In genomic region chr3:197216914-197217313, GRCh38 we compare ENCODE assay signal across 28 cellular contexts.
DNase-seq lines count a peak whose midpoint lies in the region; ATAC-seq, FAIRE-seq and TF ChIP-seq lines count a peak whose summit lies in the region.
"Had no signal": no experiment of that assay in that cellular context is flagged by ENCODE, and none has a peak within 500 bp of the region (broad histone marks: within the 10 kb centered on the region; RNA-seq: fewer than 3 reads in every experiment).

No MANE protein-coding gene starts in this region.

- no peaks in the 10 kb centered on the region for H3K9me3 ChIP-seq in fibroblast of lung (ENCODE audit: control insufficient read depth, insufficient read depth, low read depth, low read length)
- H3K9me3 ChIP-seq in osteoblast (ENCODE audit: low read depth, low read length) = no peaks in the 10 kb centered on the region
- H3K9me3 ChIP-seq: neutrophil, thoracic aorta had no signal

- peak; percentile 15 for DNase-seq in GM03348 (ENCODE audit: low spot score)
- DNase-seq in RCC 7860 (ENCODE audit: low spot score) = no peak
- DNase-seq in fibroblast of lung (ENCODE audit: low read depth in 2 of 2) = peak; percentile 38 to 78
- peak; percentile 41 for DNase-seq in osteoblast (ENCODE audit: insufficient read length, low spot score, missing footprints)
- DNase-seq in DMS153 (lab: John Stamatoyannopoulos, UW) = no peak
- DNase-seq in retina = no peak
- DNase-seq in HT-29 (ENCODE audit: low spot score) = no peak
- DNase-seq: activated CD4-positive, alpha-beta memory T cell treated with anti-CD3 and anti-CD28 coated beads, Interleukin-2, amount 10 ng/mL, durations not matched to agents 7 days and 5 days; activated CD4-positive, CD25-positive, alpha-beta regulatory T cell; activated effector memory CD4-positive, alpha-beta T cell treated with anti-CD3 and anti-CD28 coated beads, Interleukin-2, amount 50 U/mL, for 16 hours; activated naive CD8-positive, alpha-beta T cell treated with anti-CD3 and anti-CD28 coated beads, Interleukin-2, amount 50 U/mL, for 24 hours; activated T-cell treated with anti-CD3 and anti-CD28 coated beads for 4 hours; CD4-positive, CD25-positive, alpha-beta regulatory T cell; foreskin melanocyte; GOT3; KBM-7; NCI-H146; NCI-H2171; NCI-H524 treated with DMSO at 0.1 percent for 48 hours; stimulated activated CD4-positive, alpha-beta T cell treated with anti-CD3 and anti-CD28 coated beads, Interleukin-4, amount 100 ng/mL, for 1 hour; stimulated activated naive CD4-positive, alpha-beta T cell; T1000 had no signal

- FAIRE-seq in RCC 7860 (lab: Jason Lieb, UNC) = peak; percentile 2
- FAIRE-seq: endometrium had no signal

- peaks cover 7% of the 10 kb centered on the region for H3K4me1 ChIP-seq in fibroblast of lung (ENCODE audit: control insufficient read depth, extremely low read depth, insufficient read depth, low read length)
- H3K4me1 ChIP-seq in osteoblast (ENCODE audit: insufficient read depth, low read length) = peaks cover 33% of the 10 kb centered on the region

- TF ChIP-seq CTCF in fibroblast of lung (conservative IDR thresholded peaks at IDR 0.05 in 1 of 2, IDR thresholded peaks at IDR 0.05 in 1 of 2; ENCODE audit: low read depth in 1 of 2, low read length in 2 of 2) (no peak), osteoblast (IDR thresholded peaks at IDR 0.05; ENCODE audit: extremely low read depth, low read depth, low read length) (no peak)

- no peak overlapping the region for H3K9ac ChIP-seq in fibroblast of lung (ENCODE audit: insufficient read depth, low read length)

- H2AFZ ChIP-seq in fibroblast of lung (ENCODE audit: low read length) (no peak overlapping the region), osteoblast (ENCODE audit: low read length) (no peak overlapping the region)
- H2AFZ ChIP-seq: hepatocyte had no signal

- ATAC-seq in HG03196 (IDR thresholded peaks at IDR 0.05; ENCODE audit: unreplicated experiment) = no peak
- ATAC-seq: activated naive CD8-positive, alpha-beta T cell treated with anti-CD3 and anti-CD28 coated beads, Interleukin-2, amount 50 U/mL, for 24 hours had no signal

- no peak overlapping the region for H3K4me2 ChIP-seq in fibroblast of lung (ENCODE audit: extremely low read depth, insufficient read depth, low read length)
- H3K4me2 ChIP-seq in osteoblast (ENCODE audit: insufficient read depth, low read length) = peak overlapping the region; percentile 72
- H3K4me2 ChIP-seq: hepatocyte had no signal

- H3K27me3 ChIP-seq in fibroblast of lung (ENCODE audit: control insufficient read depth, insufficient read depth, low read length) (no peaks in the 10 kb centered on the region), osteoblast (ENCODE audit: insufficient read depth, low read length) (no peaks in the 10 kb centered on the region)
- H3K27me3 ChIP-seq: hepatocyte, neutrophil had no signal

- H3K4me3 ChIP-seq in fibroblast of lung (replicated peaks in 1 of 4; ENCODE audit: control extremely low read depth in 1 of 4, insufficient read depth in 1 of 4, low read depth in 3 of 4, low read length in 4 of 4) (no peak overlapping the region), osteoblast (ENCODE audit: insufficient read depth, low read length) (no peak overlapping the region)
- H3K4me3 ChIP-seq: coronary artery, hepatocyte, thoracic aorta had no signal

- H4K20me1 ChIP-seq in fibroblast of lung (ENCODE audit: control insufficient read depth, extremely low read depth, insufficient read depth, low read length) = no peaks in the 10 kb centered on the region
- H4K20me1 ChIP-seq in osteoblast (ENCODE audit: insufficient read depth, low read length) = peaks cover 15% of the 10 kb centered on the region

- H3K79me2 ChIP-seq in fibroblast of lung (ENCODE audit: control insufficient read depth, insufficient read depth, low read length) = peaks cover 51% of the 10 kb centered on the region
- H3K79me2 ChIP-seq in osteoblast (ENCODE audit: insufficient read depth, low read length) = peaks cover 94% of the 10 kb centered on the region

- H3K27ac ChIP-seq in fibroblast of lung (ENCODE audit: insufficient read depth, low read length) (no peak overlapping the region), osteoblast (ENCODE audit: low read depth, low read length) (peak overlapping the region; percentile 87)
- H3K27ac ChIP-seq: hepatocyte, neutrophil had no signal

- H3K36me3 ChIP-seq in fibroblast of lung (ENCODE audit: control insufficient read depth, insufficient read depth, low read length) = no peaks in the 10 kb centered on the region
- H3K36me3 ChIP-seq in osteoblast (ENCODE audit: insufficient read depth, low read length) = no peaks in the 10 kb centered on the region
- H3K36me3 ChIP-seq: neutrophil, thoracic aorta had no signal

Comparison
In these comparisons a context has a peak if more than half of its experiments do, and no peak if none do; other contexts are left out.
1. DNase-seq: peak in GM03348 (single experiment), fibroblast of lung (2 of 2) and osteoblast (single experiment); none in RCC 7860 (single experiment), DMS153 (single experiment), retina (single experiment) and HT-29 (single experiment).